Comparison of ENCODE assay signal across 28 cellular contexts in genomic region chr22:29002603-29003002, GRCh38. TPM values are rescaled to one million over a fixed set of nuclear protein-coding genes. Genes with fewer than 3 reads are reported as not detected.
A peak's percentile ranks its signal among the peaks of the same experiment; 100 is the strongest.
DNase-seq lines count a peak whose midpoint lies in the region; TF ChIP-seq lines count a peak whose summit lies in the region.
"Had no signal": no experiment of that assay in that cellular context is flagged by ENCODE, and none has a peak within 500 bp of the region (broad histone marks: within the 10 kb centered on the region; RNA-seq: fewer than 3 reads in every experiment).

No MANE protein-coding gene starts in this region.

- H3K9me3 ChIP-seq in HUES6 (ENCODE audit: control insufficient read depth, insufficient read depth, low read depth, low read length) = no peaks in the 10 kb centered on the region
- H3K9me3 ChIP-seq: Peyer's patch, upper lobe of right lung had no signal

- H3K4me3 Mint-ChIP-seq in neural crest cell (peak overlapping the region; percentile 60), immature natural killer cell (no peak overlapping the region)
- H3K4me3 Mint-ChIP-seq: activated CD4-positive, alpha-beta memory T cell treated with anti-CD3 and anti-CD28 coated beads, Interleukin-2, amount 10 ng/mL, durations not matched to agents 7 days and 5 days; naive thymus-derived CD4-positive, alpha-beta T cell; T-helper 2 cell treated with Interferon-gamma antibody and Interleukin-4, amounts not matched to agents 5 μg/mL and 100 μg/mL, for 36 hours had no signal

- DNase-seq in G401 (ENCODE audit: low spot score) = peak; percentile 85
- DNase-seq in cerebellar cortex (ENCODE audit: low spot score) = peak; percentile 82
- no peak for DNase-seq in neural crest cell (ENCODE audit: low read depth, low spot score)
- DNase-seq in stimulated activated CD4-positive, alpha-beta T cell treated with anti-CD3 and anti-CD28 coated beads, Interleukin-2, amount 100 ng/mL, for 48 hours = no peak
- no peak for DNase-seq in NCI-H128 (lab: John Stamatoyannopoulos, UW; ENCODE audit: unreplicated experiment)
- no peak for DNase-seq in immature natural killer cell
- DNase-seq: activated CD4-positive, alpha-beta memory T cell treated with anti-CD3 and anti-CD28 coated beads, Interleukin-2, amount 10 ng/mL, durations not matched to agents 7 days and 5 days; activated CD4-positive, CD25-positive, alpha-beta regulatory T cell; activated naive CD4-positive, alpha-beta T cell treated with Interleukin-2 at 50 U/mL for 16 hours; amygdala; central memory CD4-positive, alpha-beta T cell; EL; foreskin keratinocyte; kidney; mesendoderm; naive thymus-derived CD4-positive, alpha-beta T cell; NCI-H146; NK-92 treated with Interleukin-12 subunit alpha and Interleukin-12 subunit beta, amount 100 ng/mL, for 24 hours; Peyer's patch; small intestine; stimulated activated CD4-positive, alpha-beta T cell treated with anti-CD3 and anti-CD28 coated beads, Interleukin-4, amount 100 ng/mL, for 24 hours; upper lobe of right lung had no signal

- no peaks in the 10 kb centered on the region for H3K27me3 Mint-ChIP-seq in neural crest cell (ENCODE audit: low read depth)
- H3K27me3 Mint-ChIP-seq in immature natural killer cell (ENCODE audit: low read depth in 3 of 3) = peaks cover 2 to 6% (median 4%) of the 10 kb centered on the region in 3 donors

- H3K4me1 Mint-ChIP-seq in neural crest cell (peaks cover 48% of the 10 kb centered on the region), immature natural killer cell (peaks cover 0 to 1% of the 10 kb centered on the region in 2 donors)
- H3K4me1 Mint-ChIP-seq: activated CD4-positive, alpha-beta memory T cell treated with anti-CD3 and anti-CD28 coated beads, Interleukin-2, amount 10 ng/mL, durations not matched to agents 7 days and 5 days had no signal

- TF ChIP-seq CTCF in neural crest cell (conservative IDR thresholded peaks at IDR 0.05) = no peak

- H3K36me3 ChIP-seq in HUES6 (ENCODE audit: control insufficient read depth, insufficient read depth, low read length) = no peaks in the 10 kb centered on the region
- H3K36me3 ChIP-seq: Peyer's patch, upper lobe of right lung had no signal

- H3K27ac Mint-ChIP-seq in neural crest cell (ENCODE audit: unreplicated experiment) (peak overlapping the region; percentile 71), immature natural killer cell (no peak overlapping the region)
- H3K27ac Mint-ChIP-seq: activated CD4-positive, alpha-beta memory T cell treated with anti-CD3 and anti-CD28 coated beads, Interleukin-2, amount 10 ng/mL, durations not matched to agents 7 days and 5 days; naive thymus-derived CD4-positive, alpha-beta T cell; T-helper 2 cell treated with Interferon-gamma antibody and Interleukin-4, amounts not matched to agents 5 μg/mL and 100 μg/mL, for 36 hours had no signal

- in situ Hi-C loops in G401 (cut with HindIII; ENCODE audit: low sequenced_read_pairs) = no loop called here

- H3K9ac ChIP-seq in HUES6 (ENCODE audit: low read length) = no peak overlapping the region
- H3K9ac ChIP-seq: parathyroid adenoma had no signal

- peaks cover 60% of the 10 kb centered on the region for H3K4me1 ChIP-seq in HUES6 (ENCODE audit: control insufficient read depth, insufficient read depth, low read length)

- H3K4me3 ChIP-seq in HUES6 (ENCODE audit: low read depth, low read length) = no peak overlapping the region
- H3K4me3 ChIP-seq: Peyer's patch, SK-N-MC, upper lobe of right lung had no signal

- no peaks in the 10 kb centered on the region for H3K27me3 ChIP-seq in HUES6 (ENCODE audit: control insufficient read depth, insufficient read depth, low read length)
- H3K27me3 ChIP-seq: foreskin keratinocyte, Peyer's patch, upper lobe of right lung had no signal

- peak overlapping the region; percentile 39; the same call in 1 of the 2 replicates for H3K27ac ChIP-seq in HUES6 (ENCODE audit: low read depth, low read length)
- H3K27ac ChIP-seq: foreskin keratinocyte, parathyroid adenoma, Peyer's patch, SK-N-MC, upper lobe of right lung had no signal

- H3K9me3 Mint-ChIP-seq in neural crest cell (peaks cover 2% of the 10 kb centered on the region), immature natural killer cell (no peaks in the 10 kb centered on the region)
- H3K9me3 Mint-ChIP-seq: activated CD4-positive, alpha-beta memory T cell treated with anti-CD3 and anti-CD28 coated beads, Interleukin-2, amount 10 ng/mL, durations not matched to agents 7 days and 5 days; naive thymus-derived CD4-positive, alpha-beta T cell; T-helper 2 cell treated with Interferon-gamma antibody and Interleukin-4, amounts not matched to agents 5 μg/mL and 100 μg/mL, for 36 hours had no signal

- peaks cover 4% of the 10 kb centered on the region for H3K36me3 Mint-ChIP-seq in neural crest cell (ENCODE audit: low read depth)
- H3K36me3 Mint-ChIP-seq in immature natural killer cell = peaks cover 0 to 7% (median 0%) of the 10 kb centered on the region in 3 donors

RNA-seq across cellular contexts. Expression of gene C22orf31, which starts 59.0 kb away (rescaled TPM):
- not detected in 2 replicates for total RNA-seq in G401 (2014; rRNA removed; shearing (Covaris generic))
- total RNA-seq in neural crest cell = not detected in 2 replicates
- not detected for polyA plus RNA-seq in immature natural killer cell
- total RNA-seq: activated CD4-positive, alpha-beta memory T cell treated with anti-CD3 and anti-CD28 coated beads, Interleukin-2, amount 10 ng/mL, durations not matched to agents 7 days and 5 days; epithelial cell of proximal tubule; foreskin keratinocyte; kidney; M059J; naive thymus-derived CD4-positive, alpha-beta T cell; Peyer's patch; upper lobe of right lung had no signal
- polyA plus RNA-seq: foreskin keratinocyte; naive thymus-derived CD4-positive, alpha-beta T cell; small intestine had no signal

Comparison
In these comparisons a context has a peak if more than half of its experiments do, and no peak if none do; other contexts are left out.
1. DNase-seq: peak in G401 (single experiment) and cerebellar cortex (single experiment); none in neural crest cell (single experiment), stimulated activated CD4-positive, alpha-beta T cell treated with anti-CD3 and anti-CD28 coated beads, Interleukin-2, amount 100 ng/mL, for 48 hours (0 of 2), NCI-H128 (single experiment) and immature natural killer cell (0 of 3).